1 cellular context compared by ENCODE assay signal in genomic region chr2:38317725-38318124, GRCh38.
A peak's percentile ranks its signal among the peaks of the same experiment; 100 is the strongest.
TF ChIP-seq lines count a peak whose summit lies in the region.

No MANE protein-coding gene starts in this region.

TF ChIP-seq in HepG2, 621 proteins besides CTCF, POLR2A, EP300 and RAD21 (continued from another document):
- TF ChIP-seq TRAFD1 (CRISPR knock-in tag; IDR thresholded peaks at IDR 0.05; ENCODE audit: borderline replicate concordance): no peak
- no peak for TF ChIP-seq NFAT5 (CRISPR knock-in tag; IDR thresholded peaks at IDR 0.05)
- TF ChIP-seq ZNF770 (CRISPR knock-in tag; IDR thresholded peaks at IDR 0.05): peak; percentile 81
- TF ChIP-seq AGO2 (optimal IDR thresholded peaks at IDR 0.05; ENCODE audit: low read depth, low read length): no peak
- no peak for TF ChIP-seq RBM22 (optimal IDR thresholded peaks at IDR 0.05; ENCODE audit: low read length)
- no peak for TF ChIP-seq ZNF670 (CRISPR knock-in tag; IDR thresholded peaks at IDR 0.05; ENCODE audit: borderline replicate concordance)
- no peak for TF ChIP-seq GTF3A (CRISPR knock-in tag; conservative IDR thresholded peaks at IDR 0.05)
- TF ChIP-seq FOXA3 (CRISPR knock-in tag; IDR thresholded peaks at IDR 0.05): peak; percentile 65
- TF ChIP-seq REPIN1 (CRISPR knock-in tag; IDR thresholded peaks at IDR 0.05; ENCODE audit: borderline replicate concordance, low read depth): no peak
- TF ChIP-seq HNF4A (CRISPR knock-in tag; IDR thresholded peaks at IDR 0.05): 0 out of 2 replicates have a peak, but pooled peaks have one; percentile 14
- no peak for TF ChIP-seq JDP2 (CRISPR knock-in tag; IDR thresholded peaks at IDR 0.05; ENCODE audit: borderline replicate concordance)
TF ChIP-seq in HepG2: peak in this region for 4.
